ENCODE assay signal across 1 cellular context in the genomic region with DNA sequence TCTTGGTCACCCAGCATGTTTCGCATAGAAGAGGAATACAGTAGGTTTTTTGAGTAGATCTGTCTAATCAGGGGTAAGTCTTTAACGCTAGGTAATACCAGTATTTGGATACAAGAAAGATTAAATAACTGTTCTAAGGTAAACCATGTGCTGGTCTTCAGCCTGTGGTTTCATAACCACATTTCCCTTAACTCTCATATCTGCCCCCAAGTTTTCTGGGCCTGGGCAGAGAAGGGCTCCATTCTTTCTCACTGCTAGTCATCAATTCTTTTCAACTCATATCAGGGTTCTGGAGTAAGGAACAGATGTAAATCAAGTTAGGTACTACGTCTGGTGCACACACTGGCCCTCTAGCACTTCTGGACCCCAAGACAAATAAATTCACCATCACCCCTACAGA.
TF ChIP-seq lines count a peak whose summit lies in the region.

No MANE protein-coding gene starts in this region.

TF ChIP-seq in HepG2, 621 proteins besides CTCF, POLR2A, EP300 and RAD21:
- TF ChIP-seq, protein P1, sequence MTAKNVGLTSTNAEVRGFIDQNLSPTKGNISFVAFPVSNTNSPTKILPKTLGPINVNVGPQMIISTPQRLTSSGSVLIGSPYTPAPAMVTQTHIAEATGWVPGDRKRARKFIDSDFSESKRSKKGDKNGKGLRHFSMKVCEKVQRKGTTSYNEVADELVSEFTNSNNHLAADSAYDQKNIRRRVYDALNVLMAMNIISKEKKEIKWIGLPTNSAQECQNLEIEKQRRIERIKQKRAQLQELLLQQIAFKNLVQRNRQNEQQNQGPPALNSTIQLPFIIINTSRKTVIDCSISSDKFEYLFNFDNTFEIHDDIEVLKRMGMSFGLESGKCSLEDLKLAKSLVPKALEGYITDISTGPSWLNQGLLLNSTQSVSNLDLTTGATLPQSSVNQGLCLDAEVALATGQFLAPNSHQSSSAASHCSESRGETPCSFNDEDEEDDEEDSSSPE (CRISPR knock-in tag; IDR thresholded peaks at IDR 0.05), result no peak
- no peak for TF ChIP-seq BORCS8-MEF2B (CRISPR knock-in tag; IDR thresholded peaks at IDR 0.05)
- no peak for TF ChIP-seq KDM5B (CRISPR knock-in tag; IDR thresholded peaks at IDR 0.05; ENCODE audit: borderline replicate concordance)
- no peak for TF ChIP-seq MAFF (IDR thresholded peaks at IDR 0.05; ENCODE audit: low read depth, low read length)
- no peak for TF ChIP-seq EED (CRISPR knock-in tag; IDR thresholded peaks at IDR 0.05)
- TF ChIP-seq, protein P2, sequence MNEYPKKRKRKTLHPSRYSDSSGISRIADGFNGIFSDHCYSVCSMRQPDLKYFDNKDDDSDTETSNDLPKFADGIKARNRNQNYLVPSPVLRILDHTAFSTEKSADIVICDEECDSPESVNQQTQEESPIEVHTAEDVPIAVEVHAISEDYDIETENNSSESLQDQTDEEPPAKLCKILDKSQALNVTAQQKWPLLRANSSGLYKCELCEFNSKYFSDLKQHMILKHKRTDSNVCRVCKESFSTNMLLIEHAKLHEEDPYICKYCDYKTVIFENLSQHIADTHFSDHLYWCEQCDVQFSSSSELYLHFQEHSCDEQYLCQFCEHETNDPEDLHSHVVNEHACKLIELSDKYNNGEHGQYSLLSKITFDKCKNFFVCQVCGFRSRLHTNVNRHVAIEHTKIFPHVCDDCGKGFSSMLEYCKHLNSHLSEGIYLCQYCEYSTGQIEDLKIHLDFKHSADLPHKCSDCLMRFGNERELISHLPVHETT (CRISPR knock-in tag; conservative IDR thresholded peaks at IDR 0.05), result no peak
- TF ChIP-seq, protein P3, sequence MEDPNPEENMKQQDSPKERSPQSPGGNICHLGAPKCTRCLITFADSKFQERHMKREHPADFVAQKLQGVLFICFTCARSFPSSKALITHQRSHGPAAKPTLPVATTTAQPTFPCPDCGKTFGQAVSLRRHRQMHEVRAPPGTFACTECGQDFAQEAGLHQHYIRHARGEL (CRISPR knock-in tag; IDR thresholded peaks at IDR 0.05), result no peak
- TF ChIP-seq ZFP36L2 (CRISPR knock-in tag; IDR thresholded peaks at IDR 0.05), result no peak
- no peak for TF ChIP-seq YEATS2 (CRISPR knock-in tag; IDR thresholded peaks at IDR 0.05; ENCODE audit: borderline replicate concordance)
- TF ChIP-seq CBX2 (IDR thresholded peaks at IDR 0.05; ENCODE audit: low read depth, low read length), result no peak
- TF ChIP-seq CBX2 (CRISPR knock-in tag; IDR thresholded peaks at IDR 0.05; ENCODE audit: low read depth), result no peak
- no peak for TF ChIP-seq ZNF350 (CRISPR knock-in tag; IDR thresholded peaks at IDR 0.05; ENCODE audit: borderline replicate concordance, low read depth)
